ENCODE assay signal across 8 cellular contexts in the genomic region with DNA sequence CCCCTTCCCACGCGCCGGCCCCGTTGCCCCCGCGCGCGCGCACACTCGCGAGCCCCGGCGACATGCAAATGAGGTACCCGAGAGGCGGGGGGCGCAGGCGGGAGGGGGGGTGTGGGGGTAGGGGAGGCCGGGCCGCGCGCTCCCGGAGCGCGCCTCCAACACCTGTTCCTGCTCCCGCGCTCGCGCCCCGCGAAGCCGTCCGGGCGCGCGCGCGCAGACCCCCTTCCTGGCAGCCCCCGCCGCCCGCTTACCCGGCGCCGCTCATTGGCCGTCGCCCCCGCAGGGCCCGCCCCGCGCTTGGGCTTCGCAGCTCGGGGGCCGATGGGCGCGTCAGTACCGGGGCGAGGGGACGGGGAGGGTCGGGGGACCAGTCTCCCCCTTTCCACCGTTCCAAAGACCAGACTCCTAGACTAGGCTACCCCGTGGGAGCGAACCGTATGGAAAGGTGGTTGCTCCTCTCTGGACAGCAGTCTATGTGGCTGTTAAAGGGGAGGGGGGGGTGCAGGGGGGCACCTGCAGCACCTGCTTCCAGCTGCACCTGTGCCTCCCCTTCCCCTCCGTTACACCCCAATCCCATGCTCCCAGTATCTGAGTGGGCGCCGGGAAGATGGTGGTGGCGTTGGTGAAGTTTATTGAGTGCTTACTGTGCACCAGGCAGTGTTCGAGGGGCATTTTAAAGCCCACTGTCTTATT. TPM values are rescaled to one million over a fixed set of nuclear protein-coding genes. Genes with fewer than 3 reads are reported as not detected.
A peak's percentile ranks its signal among the peaks of the same experiment; 100 is the strongest.
DNase-seq lines count a peak whose midpoint lies in the region; ATAC-seq and TF ChIP-seq lines count a peak whose summit lies in the region.

No MANE protein-coding gene starts in this region.

- H3K4me1 ChIP-seq in fibroblast of lung (ENCODE audit: control insufficient read depth, extremely low read depth, insufficient read depth, low read length): peaks cover 6% of the 10 kb centered on the region

- H3K4me3 ChIP-seq in fibroblast of lung (replicated peaks in 1 of 4; ENCODE audit: control extremely low read depth in 1 of 4, insufficient read depth in 1 of 4, low read depth in 3 of 4, low read length in 4 of 4): peak overlapping the region; percentile 55 to 81 (median 63)

- H3K27ac ChIP-seq in fibroblast of lung (ENCODE audit: insufficient read depth, low read length): no peak overlapping the region

- H3K36me3 Mint-ChIP-seq in WTC11: peaks cover 14% of the 10 kb centered on the region

- CTCF ChIA-PET in WTC11 (lab: Charles Lee): interaction anchor here (0.6 to 3.0 kb wide), 7 partner anchors 71 to 454 kb away, joined by 3 to 17 read pairs (median 7); a partner anchor contains a TSS

- H3K9ac ChIP-seq in fibroblast of lung (ENCODE audit: insufficient read depth, low read length): peak overlapping the region; percentile 86

- ATAC-seq in WTC11 (peak; percentile 2), GM18873 (IDR thresholded peaks at IDR 0.05; ENCODE audit: low FRiP score, unreplicated experiment) (no peak)

- H3K4me1 Mint-ChIP-seq in WTC11: peaks cover 29% of the 10 kb centered on the region

- H3K9me3 Mint-ChIP-seq in WTC11: no peaks in the 10 kb centered on the region

- POLR2A ChIA-PET in WTC11 (lab: Charles Lee): interaction anchor here (0.7 to 2.1 kb wide), 4 partner anchors 14 to 124 kb away, joined by 3 to 17 read pairs (median 9); a partner anchor contains a TSS

- H3K4me2 ChIP-seq in fibroblast of lung (ENCODE audit: extremely low read depth, insufficient read depth, low read length): peak overlapping the region; percentile 81

- DNase-seq in NCI-H2081 (lab: John Stamatoyannopoulos, UW) (peak; percentile 93 to 94), NCI-H2081 treated with DMSO at 0.1 percent for 48 hours (lab: John Stamatoyannopoulos, UW) (no peak), HCEC 1CT (peak; percentile 34), NCI-H1105 treated with DMSO at 0.1 percent for 48 hours (lab: John Stamatoyannopoulos, UW) (peak; percentile 95), WTC11 (ENCODE audit: low spot score) (peak; percentile 88), fibroblast of lung (ENCODE audit: low read depth in 2 of 2) (peak in 1 of 2 donors; percentile 65), nucleus accumbens (lab: John Stamatoyannopoulos, UW) (peak in 40 of 56 donors; percentile 37 to 92 (median 82))

- 0 out of 2 replicates have a peak overlapping the region, but pooled peaks have one; percentile 93 for H3K27ac Mint-ChIP-seq in WTC11

- H2AFZ ChIP-seq in fibroblast of lung (ENCODE audit: low read length): no peak overlapping the region

- H3K4me3 Mint-ChIP-seq in WTC11: peak overlapping the region; percentile 74

- H3K9me3 ChIP-seq in fibroblast of lung (ENCODE audit: control insufficient read depth, insufficient read depth, low read depth, low read length): no peaks in the 10 kb centered on the region

- no peaks in the 10 kb centered on the region for H3K27me3 ChIP-seq in fibroblast of lung (ENCODE audit: control insufficient read depth, insufficient read depth, low read length)

- no peaks in the 10 kb centered on the region; the same call in 1 of the 2 replicates for H3K27me3 Mint-ChIP-seq in WTC11 (ENCODE audit: low read depth)

- H4K20me1 ChIP-seq in fibroblast of lung (ENCODE audit: control insufficient read depth, extremely low read depth, insufficient read depth, low read length): no peaks in the 10 kb centered on the region

- peaks cover 5% of the 10 kb centered on the region for H3K79me2 ChIP-seq in fibroblast of lung (ENCODE audit: control insufficient read depth, insufficient read depth, low read length)

- TF ChIP-seq CTCF in WTC11 (IDR thresholded peaks at IDR 0.05) (no peak), fibroblast of lung (conservative IDR thresholded peaks at IDR 0.05 in 1 of 2, IDR thresholded peaks at IDR 0.05 in 1 of 2; ENCODE audit: low read depth in 1 of 2, low read length in 2 of 2) (no peak)

- H3K36me3 ChIP-seq in fibroblast of lung (ENCODE audit: control insufficient read depth, insufficient read depth, low read length): peaks cover 8% of the 10 kb centered on the region

TF ChIP-seq in WTC11, 78 proteins besides CTCF, POLR2A, EP300 and RAD21:
- TF ChIP-seq NFYB (CRISPR knock-in tag; conservative IDR thresholded peaks at IDR 0.05; ENCODE audit: low read depth): peak; percentile 63; the same call in 1 of the 2 replicates
- TF ChIP-seq FOXP1 (CRISPR knock-in tag; IDR thresholded peaks at IDR 0.05; ENCODE audit: borderline replicate concordance): no peak

RNA-seq across cellular contexts. Expression of a gene that starts 0.4 kb away (rescaled TPM):
- 5.5 to 6.3 TPM (median 5.5 TPM) in 3 replicates for total RNA-seq in WTC11 (2021)
- total RNA-seq in fibroblast of lung: 13.4 and 16.8 TPM in 2 replicates
- polyA plus RNA-seq in fibroblast of lung: 2.4 and 2.6 TPM in 2 replicates
- polyA plus RNA-seq in fibroblast of lung (2012): 7.4 and 8.6 TPM in 2 replicates
- polyA minus RNA-seq in fibroblast of lung (ENCODE audit: low replicate concordance): 0.96 and 1.8 TPM in 2 replicates

RNA-seq across cellular contexts. Expression of a gene that starts 1.2 kb away (rescaled TPM):
- total RNA-seq in WTC11 (2021) (20.1 to 22.7 TPM (median 20.6 TPM) in 3 replicates), fibroblast of lung (2.3 TPM in 2 replicates)
- polyA plus RNA-seq in fibroblast of lung: 1.8 and 2.7 TPM in 2 replicates
- polyA plus RNA-seq in fibroblast of lung (2012): 5.8 and 7.3 TPM in 2 replicates
- 4.6 and 12.7 TPM in 2 replicates for polyA minus RNA-seq in fibroblast of lung (ENCODE audit: low replicate concordance)

RNA-seq across cellular contexts. Expression of a gene that starts 5.0 kb away (rescaled TPM):
- 18.5 to 21.7 TPM (median 19.0 TPM) in 3 replicates for total RNA-seq in WTC11 (2021)
- total RNA-seq in fibroblast of lung: 0.51 and 1.2 TPM in 2 replicates
- polyA plus RNA-seq in fibroblast of lung: 1.2 TPM in 2 replicates
- polyA plus RNA-seq in fibroblast of lung (2012): 5.1 and 6.0 TPM in 2 replicates
- 1.7 and 3.3 TPM in 2 replicates for polyA minus RNA-seq in fibroblast of lung (ENCODE audit: low replicate concordance)

RNA-seq across cellular contexts. Expression of a gene that starts 19.8 kb away (rescaled TPM):
- total RNA-seq in WTC11 (2021) (29.7 to 30.4 TPM (median 30.0 TPM) in 3 replicates), fibroblast of lung (3.3 and 5.4 TPM in 2 replicates)
- polyA plus RNA-seq in fibroblast of lung: 4.2 and 5.0 TPM in 2 replicates
- polyA plus RNA-seq in fibroblast of lung (2012): 7.6 and 8.4 TPM in 2 replicates
- 19.2 and 29.3 TPM in 2 replicates for polyA minus RNA-seq in fibroblast of lung (ENCODE audit: low replicate concordance)

RNA-seq across cellular contexts. Expression of a gene that starts 23.9 kb away (rescaled TPM):
- total RNA-seq in WTC11 (2021) (9.9 to 12.1 TPM (median 11.4 TPM) in 3 replicates), fibroblast of lung (4.6 and 5.6 TPM in 2 replicates)
- polyA plus RNA-seq in fibroblast of lung: 1.6 and 2.0 TPM in 2 replicates
- polyA plus RNA-seq in fibroblast of lung (2012): 4.9 and 5.5 TPM in 2 replicates
- polyA minus RNA-seq in fibroblast of lung (ENCODE audit: low replicate concordance): 4.9 and 5.3 TPM in 2 replicates
